In the genomic region with DNA sequence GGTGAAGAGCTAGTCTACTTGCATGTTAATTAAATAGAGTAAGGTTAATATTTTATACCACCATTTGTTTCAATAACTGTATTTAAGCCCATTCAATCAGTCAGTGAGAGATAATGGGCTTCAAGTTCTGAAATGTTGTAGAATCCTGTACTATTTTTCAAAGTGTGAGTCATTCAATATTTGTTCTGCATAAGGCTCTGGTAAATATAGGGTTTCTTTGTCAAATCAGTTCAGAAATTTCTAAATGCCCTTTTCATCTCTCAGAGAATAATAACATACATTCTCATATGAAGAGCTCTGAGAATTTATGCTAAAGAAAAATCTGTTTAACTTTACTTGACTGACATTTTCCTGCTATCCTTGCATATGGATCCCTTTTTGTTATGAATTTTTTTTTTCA, we compare ENCODE assay signal across 22 cellular contexts.
"Had no signal": no experiment of that assay in that cellular context is flagged by ENCODE, and none has a peak within 500 bp of the region (broad histone marks: within the 10 kb centered on the region; RNA-seq: fewer than 3 reads in every experiment).

No MANE protein-coding gene starts in this region.

- DNase-seq: KBM-7, MV-4-11, NCI-H1048, NCI-H1105, NCI-H1417, NCI-H1436 treated with DMSO at 0.1 percent for 48 hours, NCI-H1694 treated with DMSO at 0.1 percent for 48 hours, NCI-H1930, NCI-H2081, NCI-H2107, NCI-H345, NCI-H446 treated with DMSO at 0.1 percent for 48 hours, NCI-H510A treated with DMSO at 0.1 percent for 48 hours, NCI-H526, NCI-H748 treated with DMSO at 0.1 percent for 48 hours, Peyer's patch, SHP77 treated with DMSO at 0.1 percent for 48 hours, SJCRH30, T-helper 2 cell had no signal

- H3K27me3 ChIP-seq: Peyer's patch, SJCRH30 had no signal

- H3K9me3 ChIP-seq: Peyer's patch, SJCRH30 had no signal

- H3K4me1 ChIP-seq: Peyer's patch, SJCRH30 had no signal

- H3K4me3 ChIP-seq: Peyer's patch, SJCRH30, SK-N-MC had no signal

- H3K36me3 ChIP-seq: Peyer's patch, SJCRH30 had no signal

- ATAC-seq: Right ventricle myocardium inferior had no signal

- H3K27ac ChIP-seq: HL-60, Peyer's patch, SJCRH30, SK-N-MC had no signal
